8 cellular contexts compared by ENCODE assay signal in genomic region chr11:207213-208176, GRCh38. TPM values are rescaled to one million over a fixed set of nuclear protein-coding genes. Genes with fewer than 3 reads are reported as not detected.
DNase-seq lines count a peak whose midpoint lies in the region; ATAC-seq, FAIRE-seq and TF ChIP-seq lines count a peak whose summit lies in the region.

Gene BET1L, minus strand, starts transcription at chr11:207399. Its CDS starts 78 bp downstream, at chr11:207321.
Gene RIC8A, plus strand, starts transcription at chr11:207708. Its CDS starts 1,147 bp downstream, at chr11:208855.

- ATAC-seq in GM19395 (IDR thresholded peaks at IDR 0.05; ENCODE audit: unreplicated experiment) (peak; percentile 76), HG03565 (IDR thresholded peaks at IDR 0.05; ENCODE audit: unreplicated experiment) (peak; percentile 73), HepG2 (peak; percentile 74)

- peaks cover 46% of the 10 kb centered on the region for H3K79me2 ChIP-seq in HepG2 (ENCODE audit: insufficient read depth, low read length)

- FAIRE-seq in HepG2 (lab: Jason Lieb, UNC), result peak; percentile 78

- H3K4me3 ChIP-seq in HepG2 (replicated peaks in 1 of 3; ENCODE audit: insufficient read depth in 1 of 3, low read depth in 2 of 3, low read length in 3 of 3), result peak within 1 kb of the TSS; percentile 75 to 90 (median 89)

- H3K27me3 ChIP-seq in HepG2 (ENCODE audit: control insufficient read depth in 1 of 2, insufficient read depth in 2 of 2, low read length in 2 of 2), result no peaks in the 10 kb centered on the region; a peak in 1 of 5 replicates

- DNase-seq in NCI-H774 (lab: John Stamatoyannopoulos, UW), result peak; percentile 86
- DNase-seq in activated CD4-positive, alpha-beta T cell treated with anti-CD3 and anti-CD28 coated beads, Interleukin-2, amount 50 U/mL, for 4 hours, result peak; percentile 95 to 96
- peak; percentile 97 for DNase-seq in dermis blood vessel endothelial cell
- peak; percentile 95 for DNase-seq in HepG2 (ENCODE audit: low spot score)
- peak; percentile 97 for DNase-seq in stimulated activated CD4-positive, alpha-beta T cell treated with anti-CD3 and anti-CD28 coated beads, Interleukin-4, amount 100 ng/mL, for 1 hour

- peaks cover 25 to 53% of the 10 kb centered on the region in 2 experiments for H3K36me3 ChIP-seq in HepG2 (replicated peaks in 1 of 2; ENCODE audit: control insufficient read depth in 1 of 2, insufficient read depth in 2 of 2, low read length in 2 of 2)

- H3K4me1 ChIP-seq in HepG2 (ENCODE audit: insufficient read depth, low read length), result peaks cover 36% of the 10 kb centered on the region

- under 1% methylated on average over 30 of the region's 90 CpGs for WGBS in HepG2 (ENCODE audit: low lambda C conversion rate)

- peak in 1 of 2 experiments; percentile 79; a peak in 2 of 4 replicates for TF ChIP-seq POLR2A in HepG2 (IDR thresholded peaks at IDR 0.05; ENCODE audit: insufficient read depth in 1 of 2, low read depth in 2 of 2, low read length in 2 of 2)

- H3K9ac ChIP-seq in HepG2 (ENCODE audit: insufficient read depth, low read depth, low read length), result peak within 1 kb of the TSS; percentile 100

- TF ChIP-seq CTCF in C4-2B (conservative IDR thresholded peaks at IDR 0.05) (no peak), HepG2 (CRISPR knock-in tag; IDR thresholded peaks at IDR 0.05) (peak; percentile 6; the same call in 1 of the 2 replicates)

- H2AFZ ChIP-seq in HepG2 (ENCODE audit: low read length), result no peak within 1 kb of the TSS

- H4K20me1 ChIP-seq in HepG2 (ENCODE audit: insufficient read depth, low read length), result peaks cover 7% of the 10 kb centered on the region; the same call in 1 of the 2 replicates

- CTCF ChIA-PET in HepG2 (lab: Yijun Ruan, JAX; ENCODE audit: low intra/inter-chr PET ratio, low total read pairs), result no interaction called here

- no peaks in the 10 kb centered on the region for H3K9me3 ChIP-seq in HepG2 (ENCODE audit: low read length)

- in situ Hi-C loops in HepG2 (cut with HindIII; ENCODE audit: extremely low pct_ligation_motif_present, low pct_unique_long_range_greater_than_20kb), result no loop called here

- intact Hi-C loops in HepG2 (cut with micrococcal nuclease; ENCODE audit: unreplicated experiment), result loop anchor here (2.0 kb wide), 1 partner anchor 29 kb away; the partner anchor contains the start of genes PSMD13 and SIRT3

- BruUV-seq in HepG2 (replicated peaks; lab: Mats Ljungman, UMichigan), result TSS peak; percentile 86

- H3K27ac ChIP-seq in C4-2B (peak within 1 kb of the TSS; percentile 96), HepG2 (ENCODE audit: extremely low read length, insufficient read depth, low read length) (peak within 1 kb of the TSS; percentile 96)

- POLR2A ChIA-PET in HepG2 (lab: Yijun Ruan, JAX), result interaction anchor here (0.8 to 3.9 kb wide), 20 partner anchors 9 to 352 kb away, joined by 3 to 41 read pairs (median 4); partner anchors contain the start of genes IFITM2, LMNTD2, RNH1 and SIRT3

- H3K4me2 ChIP-seq in HepG2 (ENCODE audit: low read depth, low read length), result peak within 1 kb of the TSS; percentile 97

- no peak for TF ChIP-seq EP300 in HepG2 (IDR thresholded peaks at IDR 0.05; ENCODE audit: low read depth in 2 of 2, low read length in 2 of 2)
- no peak for TF ChIP-seq EP300 in HepG2 (CRISPR knock-in tag; IDR thresholded peaks at IDR 0.05; ENCODE audit: borderline replicate concordance)

- TF ChIP-seq RAD21 in HepG2 (CRISPR knock-in tag; IDR thresholded peaks at IDR 0.05), result peak; percentile 60

TF ChIP-seq in HepG2, 621 proteins besides CTCF, POLR2A, EP300 and RAD21 (continues in another document):
- 0 out of 2 replicates have a peak, but pooled peaks have one; percentile 18 for TF ChIP-seq ZNF225 (CRISPR knock-in tag; IDR thresholded peaks at IDR 0.05)
- TF ChIP-seq NR0B2 (CRISPR knock-in tag; IDR thresholded peaks at IDR 0.05), result no peak; the same call in 1 of the 2 replicates
- TF ChIP-seq ZNF710 (CRISPR knock-in tag; IDR thresholded peaks at IDR 0.05; ENCODE audit: borderline replicate concordance), result no peak; the same call in 1 of the 2 replicates
- peak; percentile 8; the same call in 1 of the 2 replicates for TF ChIP-seq NCOA2 (CRISPR knock-in tag; IDR thresholded peaks at IDR 0.05)
- TF ChIP-seq SP4 (CRISPR knock-in tag; IDR thresholded peaks at IDR 0.05), result peak; percentile 99
- no peak; the same call in 1 of the 2 replicates for TF ChIP-seq HMG20B (CRISPR knock-in tag; conservative IDR thresholded peaks at IDR 0.05)

RNA-seq across cellular contexts. Expression of gene BET1L, which starts in this region (rescaled TPM):
- total RNA-seq in dermis blood vessel endothelial cell, result 13.4 and 17.3 TPM in 2 replicates
- 26.2 and 27.3 TPM in 2 replicates for total RNA-seq in HepG2 (2016; rRNA removed; fragmentation: Illumina TruSeq; extraction: Trizol)
- total RNA-seq in HepG2 (2016; cell fraction: cytosol; rRNA removed; fragmentation: Illumina TruSeq; extraction: Trizol; ENCODE audit: low read depth), result 12.4 and 15.5 TPM in 2 replicates
- 25.7 and 25.9 TPM in 2 replicates for total RNA-seq in HepG2 (2016; cell fraction: insoluble cytoplasmic fraction; rRNA removed; fragmentation: Illumina TruSeq; extraction: Trizol)
- 28.2 and 33.2 TPM in 2 replicates for total RNA-seq in HepG2 (2016; cell fraction: membrane; rRNA removed; fragmentation: Illumina TruSeq; extraction: Trizol)
- 21.6 and 23.3 TPM in 2 replicates for total RNA-seq in HepG2 (2016; cell fraction: nucleus; rRNA removed; fragmentation: Illumina TruSeq; extraction: Trizol)
- polyA plus RNA-seq in HepG2 (2011; rRNA removed), result 59.6 and 62.3 TPM in 2 replicates
- 56.2 and 64.1 TPM in 2 replicates for polyA plus RNA-seq in HepG2 (2011; cell fraction: cytosol; rRNA removed)
- polyA plus RNA-seq in HepG2 (2011; cell fraction: nucleus; rRNA removed), result 79.4 and 81.9 TPM in 2 replicates
- 26.9 and 27.4 TPM in 2 replicates for polyA plus RNA-seq in HepG2 (2012)
- polyA plus RNA-seq in HepG2 (2016; cell fraction: cytosol; fragmentation: Illumina TruSeq; extraction: Trizol; ENCODE audit: low read depth), result 14.0 and 16.4 TPM in 2 replicates
- polyA plus RNA-seq in HepG2 (2016; cell fraction: insoluble cytoplasmic fraction; fragmentation: Illumina TruSeq; extraction: Trizol; ENCODE audit: low read depth), result 36.2 and 45.0 TPM in 2 replicates
- 37.8 and 37.9 TPM in 2 replicates for polyA plus RNA-seq in HepG2 (2016; cell fraction: membrane; fragmentation: Illumina TruSeq; extraction: Trizol; ENCODE audit: low read depth)
- 43.9 and 46.1 TPM in 2 replicates for polyA plus RNA-seq in HepG2 (2016; cell fraction: nucleus; fragmentation: Illumina TruSeq; extraction: Trizol; ENCODE audit: insufficient read depth, low read depth)
- polyA minus RNA-seq in HepG2 (2011; rRNA and poly(A)+ RNA removed; ENCODE audit: low replicate concordance), result 46.5 and 151 TPM in 2 replicates
- 19.7 and 22.1 TPM in 2 replicates for polyA minus RNA-seq in HepG2 (2011; cell fraction: cytosol; rRNA and poly(A)+ RNA removed)
- 61.4 and 63.9 TPM in 2 replicates for polyA minus RNA-seq in HepG2 (2011; cell fraction: nucleus; rRNA and poly(A)+ RNA removed)

RNA-seq across cellular contexts. Expression of gene RIC8A, which starts in this region (rescaled TPM):
- total RNA-seq in dermis blood vessel endothelial cell (127 and 140 TPM in 2 replicates), HepG2 (2016; rRNA removed; fragmentation: Illumina TruSeq; extraction: Trizol) (62.1 and 65.0 TPM in 2 replicates)
- total RNA-seq in HepG2 (2016; cell fraction: cytosol; rRNA removed; fragmentation: Illumina TruSeq; extraction: Trizol; ENCODE audit: low read depth), result 21.7 and 29.0 TPM in 2 replicates
- 55.5 and 60.4 TPM in 2 replicates for total RNA-seq in HepG2 (2016; cell fraction: insoluble cytoplasmic fraction; rRNA removed; fragmentation: Illumina TruSeq; extraction: Trizol)
- total RNA-seq in HepG2 (2016; cell fraction: membrane; rRNA removed; fragmentation: Illumina TruSeq; extraction: Trizol), result 36.9 and 43.2 TPM in 2 replicates
- total RNA-seq in HepG2 (2016; cell fraction: nucleus; rRNA removed; fragmentation: Illumina TruSeq; extraction: Trizol), result 37.1 and 38.2 TPM in 2 replicates
- 63.8 and 84.3 TPM in 2 replicates for polyA plus RNA-seq in HepG2 (2011; rRNA removed)
- 47.5 and 48.4 TPM in 2 replicates for polyA plus RNA-seq in HepG2 (2011; cell fraction: cytosol; rRNA removed)
- polyA plus RNA-seq in HepG2 (2011; cell fraction: nucleus; rRNA removed), result 143 and 165 TPM in 2 replicates
- polyA plus RNA-seq in HepG2 (2012), result 24.6 and 31.6 TPM in 2 replicates
- polyA plus RNA-seq in HepG2 (2016; cell fraction: cytosol; fragmentation: Illumina TruSeq; extraction: Trizol; ENCODE audit: low read depth), result 10.5 and 10.6 TPM in 2 replicates
- polyA plus RNA-seq in HepG2 (2016; cell fraction: insoluble cytoplasmic fraction; fragmentation: Illumina TruSeq; extraction: Trizol; ENCODE audit: low read depth), result 53.7 and 58.5 TPM in 2 replicates
- 26.8 and 29.3 TPM in 2 replicates for polyA plus RNA-seq in HepG2 (2016; cell fraction: membrane; fragmentation: Illumina TruSeq; extraction: Trizol; ENCODE audit: low read depth)
- polyA plus RNA-seq in HepG2 (2016; cell fraction: nucleus; fragmentation: Illumina TruSeq; extraction: Trizol; ENCODE audit: insufficient read depth, low read depth), result 68.0 and 76.5 TPM in 2 replicates
- polyA minus RNA-seq in HepG2 (2011; rRNA and poly(A)+ RNA removed; ENCODE audit: low replicate concordance), result 155 and 191 TPM in 2 replicates
- 24.9 and 36.3 TPM in 2 replicates for polyA minus RNA-seq in HepG2 (2011; cell fraction: cytosol; rRNA and poly(A)+ RNA removed)
- 47.4 and 55.1 TPM in 2 replicates for polyA minus RNA-seq in HepG2 (2011; cell fraction: nucleus; rRNA and poly(A)+ RNA removed)

Comparison
In these comparisons a context has a peak if more than half of its experiments do, and no peak if none do; other contexts are left out.
1. Peak in every context shown above with its lines: DNase-seq, ATAC-seq, H3K4me3 ChIP-seq and H3K27ac ChIP-seq.